7 cellular contexts compared by ENCODE assay signal in the genomic region with DNA sequence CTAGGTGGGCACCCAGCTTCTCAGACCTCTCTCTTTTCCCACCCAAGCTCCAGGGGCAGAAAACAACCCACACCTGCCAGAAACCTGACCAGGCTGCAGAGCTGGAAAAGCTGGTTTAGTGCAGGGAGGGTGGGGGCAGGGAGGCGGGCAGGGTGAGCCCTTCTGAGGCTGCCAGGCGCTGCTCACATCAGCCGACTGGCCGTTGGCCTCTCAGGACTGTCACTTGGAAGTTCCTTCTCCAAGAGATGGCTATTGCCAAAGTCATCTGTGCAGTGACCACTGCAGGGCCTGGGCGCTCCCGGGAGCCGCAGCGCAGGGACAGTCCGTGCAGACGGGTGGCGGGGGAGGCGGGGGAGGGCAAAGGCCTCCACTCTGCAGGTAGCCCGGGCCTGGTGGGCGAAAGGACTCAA.
DNase-seq lines count a peak whose midpoint lies in the region; ATAC-seq and TF ChIP-seq lines count a peak whose summit lies in the region.

No MANE protein-coding gene starts in this region.

- no peaks in the 10 kb centered on the region for H3K9me3 Mint-ChIP-seq in neural progenitor cell

- peak overlapping the region; percentile 56 for H3K27ac ChIP-seq in RWPE2 (ENCODE audit: poor library complexity, severe bottlenecking)
- no peak overlapping the region for H3K27ac ChIP-seq in neural progenitor cell

- no peaks in the 10 kb centered on the region for H4K20me1 ChIP-seq in neural progenitor cell (ENCODE audit: low read depth)

- H3K36me3 Mint-ChIP-seq in neural progenitor cell: no peaks in the 10 kb centered on the region

- peaks cover 11% of the 10 kb centered on the region for H3F3A ChIP-seq in neural progenitor cell (ENCODE audit: low read depth)

- peak overlapping the region; percentile 92 for H2AFZ ChIP-seq in neural progenitor cell (replicated peaks)

- no peak for DNase-seq in HFF-Myc (ENCODE audit: extremely low read depth, low read depth)
- no peak for DNase-seq in RWPE2 (ENCODE audit: low spot score)
- no peak for DNase-seq in fibroblast of pulmonary artery (ENCODE audit: low read depth)
- DNase-seq in neural progenitor cell (ENCODE audit: low spot score): no peak
- no peak for DNase-seq in KBM-7

- H3K9ac ChIP-seq in neural progenitor cell: no peak overlapping the region

- H3K36me3 ChIP-seq in RWPE2 (ENCODE audit: low read depth) (no peaks in the 10 kb centered on the region), neural progenitor cell (no peaks in the 10 kb centered on the region)

- H3K9me3 ChIP-seq in RWPE2 (ENCODE audit: severe bottlenecking) (no peaks in the 10 kb centered on the region), neural progenitor cell (ENCODE audit: low read depth) (no peaks in the 10 kb centered on the region)

- no peak overlapping the region for H3K27ac Mint-ChIP-seq in neural progenitor cell

- H3K4me1 Mint-ChIP-seq in neural progenitor cell: peaks cover 28% of the 10 kb centered on the region

- H3K4me3 Mint-ChIP-seq in neural progenitor cell: no peak overlapping the region

- no peaks in the 10 kb centered on the region for H3K79me2 ChIP-seq in neural progenitor cell (ENCODE audit: low read depth)

- in situ Hi-C loops in KBM-7 (cut with MboI; ENCODE audit: low pct_unique_long_range_greater_than_20kb, low sequenced_read_pairs): no loop called here

- peaks cover 12% of the 10 kb centered on the region for H3K27me3 Mint-ChIP-seq in neural progenitor cell (ENCODE audit: insufficient read depth, low read depth)

- H3K27me3 ChIP-seq in RWPE2 (ENCODE audit: insufficient read depth, poor library complexity, severe bottlenecking): no peaks in the 10 kb centered on the region
- H3K27me3 ChIP-seq in neural progenitor cell: peaks cover 25% of the 10 kb centered on the region

- no peak for TF ChIP-seq CTCF in HFF-Myc (IDR thresholded peaks at IDR 0.05; ENCODE audit: low read depth, low read length, missing control alignments)
- TF ChIP-seq CTCF in RWPE2 (IDR thresholded peaks at IDR 0.05; ENCODE audit: poor library complexity, severe bottlenecking): no peak
- no peak for TF ChIP-seq CTCF in fibroblast of pulmonary artery (IDR thresholded peaks at IDR 0.05; ENCODE audit: low read length, missing control alignments)
- TF ChIP-seq CTCF in neural progenitor cell (IDR thresholded peaks at IDR 0.05): no peak

- H3K4me1 ChIP-seq in RWPE2 (ENCODE audit: insufficient read depth, poor library complexity, severe bottlenecking) (peaks cover 6% of the 10 kb centered on the region), neural progenitor cell (peaks cover 14% of the 10 kb centered on the region)

- H3K4me2 ChIP-seq in neural progenitor cell: peak overlapping the region; percentile 91

- H3K4me3 ChIP-seq in HFF-Myc (replicated peaks; ENCODE audit: low read depth, low read length) (peak overlapping the region; percentile 40), RWPE2 (ENCODE audit: severe bottlenecking) (peak overlapping the region; percentile 37), fibroblast of pulmonary artery (replicated peaks; ENCODE audit: low read depth, low read length) (peak overlapping the region; percentile 33), neural progenitor cell (peak overlapping the region; percentile 60)

- ATAC-seq in RWPE2 (ENCODE audit: low read depth): peak; percentile 78
- no peak for ATAC-seq in GM18502 (IDR thresholded peaks at IDR 0.05; ENCODE audit: poor library complexity, unreplicated experiment)
- no peak for ATAC-seq in HG03097 (IDR thresholded peaks at IDR 0.05; ENCODE audit: low FRiP score, unreplicated experiment)
